ENCODE assay signal across 8 cellular contexts in genomic region chr12:50039151-50039835, GRCh38. TPM values are rescaled to one million over a fixed set of nuclear protein-coding genes. Genes with fewer than 3 reads are reported as not detected.
DNase-seq lines count a peak whose midpoint lies in the region; ATAC-seq and TF ChIP-seq lines count a peak whose summit lies in the region.

No MANE protein-coding gene starts in this region.

- H3K9me3 ChIP-seq in DOHH2 (ENCODE audit: control insufficient read depth, insufficient read depth, low read length) (no peaks in the 10 kb centered on the region), Loucy (ENCODE audit: insufficient read depth, low read depth, low read length) (no peaks in the 10 kb centered on the region), RWPE2 (ENCODE audit: severe bottlenecking) (no peaks in the 10 kb centered on the region)

- intact Hi-C loops in activated T-helper 2 cell treated with anti-CD3 and anti-CD28 coated beads, Interferon-gamma antibody, Interleukin-2, Interleukin-4, amounts not matched to agents 10 μg/mL and 5 μg/mL and 100 μg/mL, durations not matched to agents 14 hours and 24 hours and 36 hours (cut with micrococcal nuclease) = loop anchor here (1.0 kb wide), 2 partner anchors 17 to 31 kb away; no protein-coding TSS in a partner anchor

- no peak overlapping the region for H3K4me3 ChIP-seq in DOHH2 (ENCODE audit: low read length)
- no peak overlapping the region for H3K4me3 ChIP-seq in Loucy (ENCODE audit: low read length, poor library complexity, severe bottlenecking)
- H3K4me3 ChIP-seq in RWPE2 (ENCODE audit: severe bottlenecking) = no peak overlapping the region
- H3K4me3 ChIP-seq in fibroblast of villous mesenchyme (ENCODE audit: low read depth, low read length) = no peak overlapping the region

- H3K27ac ChIP-seq in DOHH2 (ENCODE audit: low read depth, low read length) (no peak overlapping the region), RWPE2 (ENCODE audit: poor library complexity, severe bottlenecking) (no peak overlapping the region), substantia nigra (ENCODE audit: low read depth, low read length, poor library complexity, severe bottlenecking) (no peak overlapping the region)

- peak overlapping the region; percentile 28 for H3K9ac ChIP-seq in Loucy (ENCODE audit: low read depth, low read length, poor library complexity, severe bottlenecking)

- peak; percentile 88 for TF ChIP-seq CTCF in DOHH2 (IDR thresholded peaks at IDR 0.05; ENCODE audit: low read depth, low read length, poor library complexity, severe bottlenecking)
- TF ChIP-seq CTCF in Loucy (conservative IDR thresholded peaks at IDR 0.05; ENCODE audit: low read length) = peak; percentile 96
- peak; percentile 84 for TF ChIP-seq CTCF in RWPE2 (IDR thresholded peaks at IDR 0.05; ENCODE audit: poor library complexity, severe bottlenecking)
- peak; percentile 92 for TF ChIP-seq CTCF in fibroblast of villous mesenchyme (IDR thresholded peaks at IDR 0.05; ENCODE audit: insufficient read depth, low read depth, low read length)

- no peaks in the 10 kb centered on the region for H4K20me1 ChIP-seq in DOHH2 (ENCODE audit: control insufficient read depth, insufficient read depth, low read depth, low read length)
- H4K20me1 ChIP-seq in Loucy (ENCODE audit: insufficient read depth, low read length, poor library complexity, severe bottlenecking) = no peaks in the 10 kb centered on the region

- peaks cover 6% of the 10 kb centered on the region; the same call in 1 of the 2 replicates for H3K27me3 ChIP-seq in DOHH2 (ENCODE audit: control insufficient read depth, low read length)
- H3K27me3 ChIP-seq in Loucy (ENCODE audit: insufficient read depth, low read length, poor library complexity, severe bottlenecking) = no peaks in the 10 kb centered on the region
- no peaks in the 10 kb centered on the region for H3K27me3 ChIP-seq in RWPE2 (ENCODE audit: insufficient read depth, poor library complexity, severe bottlenecking)

- peak overlapping the region; percentile 55; the same call in 1 of the 2 replicates for H2AFZ ChIP-seq in Loucy (ENCODE audit: low read length)

- no peak overlapping the region for H3K4me2 ChIP-seq in DOHH2 (ENCODE audit: low read length)
- no peak overlapping the region for H3K4me2 ChIP-seq in Loucy (ENCODE audit: low read depth, low read length, poor library complexity, severe bottlenecking)

- no peak overlapping the region for H3K4me3 Mint-ChIP-seq in activated T-helper 2 cell treated with anti-CD3 and anti-CD28 coated beads, Interferon-gamma antibody, Interleukin-2, Interleukin-4, amounts not matched to agents 10 μg/mL and 5 μg/mL and 100 μg/mL, durations not matched to agents 14 hours and 24 hours and 36 hours (ENCODE audit: low read depth)

- peaks cover 30% of the 10 kb centered on the region for H3K4me1 Mint-ChIP-seq in activated T-helper 2 cell treated with anti-CD3 and anti-CD28 coated beads, Interferon-gamma antibody, Interleukin-2, Interleukin-4, amounts not matched to agents 10 μg/mL and 5 μg/mL and 100 μg/mL, durations not matched to agents 14 hours and 24 hours and 36 hours (ENCODE audit: low read depth)

- no peaks in the 10 kb centered on the region for H3K36me3 ChIP-seq in DOHH2 (ENCODE audit: control insufficient read depth, low read length)
- no peaks in the 10 kb centered on the region for H3K36me3 ChIP-seq in Loucy (ENCODE audit: insufficient read depth, low read length)
- H3K36me3 ChIP-seq in RWPE2 (ENCODE audit: low read depth) = no peaks in the 10 kb centered on the region

- H3K27me3 Mint-ChIP-seq in activated T-helper 2 cell treated with anti-CD3 and anti-CD28 coated beads, Interferon-gamma antibody, Interleukin-2, Interleukin-4, amounts not matched to agents 10 μg/mL and 5 μg/mL and 100 μg/mL, durations not matched to agents 14 hours and 24 hours and 36 hours (ENCODE audit: low read depth) = peaks cover 18% of the 10 kb centered on the region

- ATAC-seq in RWPE2 (ENCODE audit: low read depth) (peak; percentile 77), GM19023 (IDR thresholded peaks at IDR 0.05; ENCODE audit: unreplicated experiment) (no peak)

- peaks cover 2% of the 10 kb centered on the region; the same call in 1 of the 2 replicates for H3F3A ChIP-seq in DOHH2 (ENCODE audit: control insufficient read depth, insufficient read depth)
- H3F3A ChIP-seq in Loucy (ENCODE audit: low read depth) = no peaks in the 10 kb centered on the region

- no peaks in the 10 kb centered on the region for H3K9me2 ChIP-seq in DOHH2 (replicated peaks; ENCODE audit: control insufficient read depth, low read length)
- no peaks in the 10 kb centered on the region for H3K9me2 ChIP-seq in Loucy (replicated peaks; ENCODE audit: low read depth, low read length)

- H3K27ac Mint-ChIP-seq in activated T-helper 2 cell treated with anti-CD3 and anti-CD28 coated beads, Interferon-gamma antibody, Interleukin-2, Interleukin-4, amounts not matched to agents 10 μg/mL and 5 μg/mL and 100 μg/mL, durations not matched to agents 14 hours and 24 hours and 36 hours = no peak overlapping the region

- H3K79me2 ChIP-seq in DOHH2 (ENCODE audit: control insufficient read depth, low read length) (no peaks in the 10 kb centered on the region), Loucy (ENCODE audit: insufficient read depth, low read length) (no peaks in the 10 kb centered on the region)

- no peaks in the 10 kb centered on the region for H3K36me3 Mint-ChIP-seq in activated T-helper 2 cell treated with anti-CD3 and anti-CD28 coated beads, Interferon-gamma antibody, Interleukin-2, Interleukin-4, amounts not matched to agents 10 μg/mL and 5 μg/mL and 100 μg/mL, durations not matched to agents 14 hours and 24 hours and 36 hours (ENCODE audit: low read depth)

- DNase-seq in RWPE2 (ENCODE audit: low spot score) = no peak
- peak; percentile 75 for DNase-seq in activated T-helper 2 cell treated with anti-CD3 and anti-CD28 coated beads, Interferon-gamma antibody, Interleukin-2, Interleukin-4, amounts not matched to agents 10 μg/mL and 5 μg/mL and 100 μg/mL, durations not matched to agents 14 hours and 24 hours and 36 hours (ENCODE audit: low spot score)
- DNase-seq in fibroblast of villous mesenchyme (ENCODE audit: low read depth) = peak; percentile 90
- peak; percentile 38 for DNase-seq in non-pigmented ciliary epithelial cell (ENCODE audit: low read depth)
- peak in 44 of 49 donors; percentile 26 to 94 (median 72) for DNase-seq in substantia nigra (lab: John Stamatoyannopoulos, UW)

- no peaks in the 10 kb centered on the region for H3K9me3 Mint-ChIP-seq in activated T-helper 2 cell treated with anti-CD3 and anti-CD28 coated beads, Interferon-gamma antibody, Interleukin-2, Interleukin-4, amounts not matched to agents 10 μg/mL and 5 μg/mL and 100 μg/mL, durations not matched to agents 14 hours and 24 hours and 36 hours

- H3K4me1 ChIP-seq in DOHH2 (ENCODE audit: control insufficient read depth, low read length) = no peaks in the 10 kb centered on the region
- H3K4me1 ChIP-seq in Loucy (ENCODE audit: insufficient read depth, low read length, poor library complexity, severe bottlenecking) = no peaks in the 10 kb centered on the region
- peaks cover 10% of the 10 kb centered on the region for H3K4me1 ChIP-seq in RWPE2 (ENCODE audit: insufficient read depth, poor library complexity, severe bottlenecking)

RNA-seq across cellular contexts. Expression of gene RACGAP1, which starts 14.0 kb away (rescaled TPM):
- 77.8 and 82.8 TPM in 2 replicates for total RNA-seq in activated T-helper 2 cell treated with anti-CD3 and anti-CD28 coated beads, Interferon-gamma antibody, Interleukin-2, Interleukin-4, amounts not matched to agents 10 μg/mL and 5 μg/mL and 100 μg/mL, durations not matched to agents 14 hours and 24 hours and 36 hours
- 36.1 and 69.1 TPM in 2 replicates for total RNA-seq in fibroblast of villous mesenchyme

RNA-seq across cellular contexts. Expression of gene ASIC1, which starts 18.1 kb away (rescaled TPM):
- total RNA-seq in activated T-helper 2 cell treated with anti-CD3 and anti-CD28 coated beads, Interferon-gamma antibody, Interleukin-2, Interleukin-4, amounts not matched to agents 10 μg/mL and 5 μg/mL and 100 μg/mL, durations not matched to agents 14 hours and 24 hours and 36 hours = 20.4 and 20.7 TPM in 2 replicates
- 1.3 and 1.6 TPM in 2 replicates for total RNA-seq in fibroblast of villous mesenchyme

RNA-seq across cellular contexts. Expression of gene SMARCD1, which starts 45.8 kb away (rescaled TPM):
- 71.5 and 76.8 TPM in 2 replicates for total RNA-seq in activated T-helper 2 cell treated with anti-CD3 and anti-CD28 coated beads, Interferon-gamma antibody, Interleukin-2, Interleukin-4, amounts not matched to agents 10 μg/mL and 5 μg/mL and 100 μg/mL, durations not matched to agents 14 hours and 24 hours and 36 hours
- 52.5 and 60.9 TPM in 2 replicates for total RNA-seq in fibroblast of villous mesenchyme
